In genomic region chr2:35846-36245, GRCh38 we compare ENCODE assay signal across 20 cellular contexts. TPM values are rescaled to one million over a fixed set of nuclear protein-coding genes. Genes with fewer than 3 reads are reported as not detected.
DNase-seq lines count a peak whose midpoint lies in the region; ATAC-seq, FAIRE-seq and TF ChIP-seq lines count a peak whose summit lies in the region.
"Had no signal": no experiment of that assay in that cellular context is flagged by ENCODE, and none has a peak within 500 bp of the region (broad histone marks: within the 10 kb centered on the region; RNA-seq: fewer than 3 reads in every experiment).

No MANE protein-coding gene starts in this region.

- peak overlapping the region; percentile 63 for H3K27ac Mint-ChIP-seq in type B pancreatic cell
- H3K27ac Mint-ChIP-seq in stimulated activated naive CD8-positive, alpha-beta T cell treated with anti-CD3 and anti-CD28 coated beads, Interleukin-15, amount 100 ng/mL, for 72 hours = peak overlapping the region in 1 of 2 donors; percentile 40
- H3K27ac Mint-ChIP-seq: activated naive CD4-positive, alpha-beta T cell treated with anti-CD3 and anti-CD28 coated beads, Interleukin-2, amount 50 U/mL, for 24 hours; H9 had no signal

- H3K4me1 Mint-ChIP-seq in type B pancreatic cell (ENCODE audit: unreplicated experiment) = no peaks in the 10 kb centered on the region
- peaks cover 22% of the 10 kb centered on the region for H3K4me1 Mint-ChIP-seq in stimulated activated naive CD8-positive, alpha-beta T cell treated with anti-CD3 and anti-CD28 coated beads, Interleukin-15, amount 100 ng/mL, for 72 hours

- H3K9me3 Mint-ChIP-seq in type B pancreatic cell = no peaks in the 10 kb centered on the region
- peaks cover 0 to 4% of the 10 kb centered on the region in 2 donors for H3K9me3 Mint-ChIP-seq in stimulated activated naive CD8-positive, alpha-beta T cell treated with anti-CD3 and anti-CD28 coated beads, Interleukin-15, amount 100 ng/mL, for 72 hours
- H3K9me3 Mint-ChIP-seq: activated naive CD4-positive, alpha-beta T cell treated with anti-CD3 and anti-CD28 coated beads, Interleukin-2, amount 50 U/mL, for 24 hours; central memory CD8-positive, alpha-beta T cell; H9; T-cell had no signal

- no peak overlapping the region for H3K4me3 Mint-ChIP-seq in type B pancreatic cell
- H3K4me3 Mint-ChIP-seq in stimulated activated naive CD8-positive, alpha-beta T cell treated with anti-CD3 and anti-CD28 coated beads, Interleukin-15, amount 100 ng/mL, for 72 hours = no peak overlapping the region
- H3K4me3 Mint-ChIP-seq: activated naive CD4-positive, alpha-beta T cell treated with anti-CD3 and anti-CD28 coated beads, Interleukin-2, amount 50 U/mL, for 24 hours; central memory CD8-positive, alpha-beta T cell; H9; naive thymus-derived CD4-positive, alpha-beta T cell; T-cell had no signal

- ATAC-seq in esophagus mucosa (peak; percentile 62), GM18505 (IDR thresholded peaks at IDR 0.05; ENCODE audit: unreplicated experiment) (no peak)
- no peak for ATAC-seq in stimulated activated naive CD8-positive, alpha-beta T cell treated with anti-CD3 and anti-CD28 coated beads, Interleukin-15, amount 100 ng/mL, for 72 hours
- ATAC-seq: activated CD4-positive, CD25-positive, alpha-beta regulatory T cell treated with anti-CD3 and anti-CD28 coated beads, Interleukin-2, amount 50 U/mL, for 24 hours; heart left ventricle; naive thymus-derived CD4-positive, alpha-beta T cell; T-cell had no signal

- H3K36me3 Mint-ChIP-seq in type B pancreatic cell = no peaks in the 10 kb centered on the region
- H3K36me3 Mint-ChIP-seq: activated naive CD4-positive, alpha-beta T cell treated with anti-CD3 and anti-CD28 coated beads, Interleukin-2, amount 50 U/mL, for 24 hours; T-cell had no signal

- TF ChIP-seq CTCF in type B pancreatic cell (conservative IDR thresholded peaks at IDR 0.05) = no peak

- peaks cover 12% of the 10 kb centered on the region for H3K27me3 Mint-ChIP-seq in type B pancreatic cell
- no peaks in the 10 kb centered on the region for H3K27me3 Mint-ChIP-seq in stimulated activated naive CD8-positive, alpha-beta T cell treated with anti-CD3 and anti-CD28 coated beads, Interleukin-15, amount 100 ng/mL, for 72 hours

- no peak for TF ChIP-seq POLR2A in GM18505 (IDR thresholded peaks at IDR 0.05; ENCODE audit: borderline replicate concordance, extremely low read depth, insufficient read depth, insufficient read length)

- peak; percentile 9 for FAIRE-seq in HTR-8/SVneo (lab: Jason Lieb, UNC)
- FAIRE-seq: urothelium cell line had no signal

- DNase-seq in HTR-8/SVneo (ENCODE audit: insufficient read length, low spot score) (no peak), NCI-H748 (lab: John Stamatoyannopoulos, UW; ENCODE audit: unreplicated experiment) (peak; percentile 96), type B pancreatic cell (ENCODE audit: extremely low spot score, unreplicated experiment) (no peak)
- no peak for DNase-seq in stimulated activated naive CD8-positive, alpha-beta T cell treated with anti-CD3 and anti-CD28 coated beads, Interleukin-15, amount 100 ng/mL, for 72 hours
- no peak for DNase-seq in activated effector memory CD4-positive, alpha-beta T cell treated with Interleukin-2 at 50 U/mL for 16 hours
- DNase-seq: activated CD8-positive, alpha-beta memory T cell treated with anti-CD3 and anti-CD28 coated beads, Interleukin-2, amount 50 U/mL, for 4 hours; C1 segment of cervical spinal cord; H9; heart left ventricle; Karpas-422; kidney glomerular epithelial cell; naive thymus-derived CD4-positive, alpha-beta T cell; NCI-H1930; T-cell had no signal

RNA-seq across cellular contexts. Expression of gene FAM110C, which starts 10.5 kb away (rescaled TPM):
- total RNA-seq in esophagus mucosa (44.3 TPM), type B pancreatic cell (ENCODE audit: low replicate concordance) (2.3 and 2.6 TPM in 2 replicates)

Comparison
In these comparisons a context has a peak if more than half of its experiments do, and no peak if none do; other contexts are left out.
1. RNA of gene FAM110C, which starts 10.5 kb away (total RNA-seq): 44.3 TPM in esophagus mucosa (single experiment); 2.3 to 2.6 TPM in type B pancreatic cell; every median in the first group is over 10 times any median in the second.